ENCODE assay signal across 10 cellular contexts in genomic region chr4:85701881-85702321, GRCh38.
DNase-seq lines count a peak whose midpoint lies in the region; ATAC-seq lines count a peak whose summit lies in the region.
"Had no signal": no experiment of that assay in that cellular context is flagged by ENCODE, and none has a peak within 500 bp of the region (broad histone marks: within the 10 kb centered on the region; RNA-seq: fewer than 3 reads in every experiment).

No MANE protein-coding gene starts in this region.

- peak overlapping the region; percentile 33 to 81 (median 58) for H3K4me3 Mint-ChIP-seq in naive B cell
- H3K4me3 Mint-ChIP-seq: activated CD8-positive, alpha-beta T cell treated with anti-CD3 and anti-CD28 coated beads for 36 hours had no signal

- H3K9me3 Mint-ChIP-seq in naive B cell = peaks cover 0 to 36% (median 23%) of the 10 kb centered on the region in 7 donors
- H3K9me3 Mint-ChIP-seq: activated CD8-positive, alpha-beta T cell treated with anti-CD3 and anti-CD28 coated beads for 36 hours had no signal

- H3K27ac Mint-ChIP-seq in naive B cell = peak overlapping the region; percentile 88 to 96 (median 94)
- H3K27ac Mint-ChIP-seq: activated CD8-positive, alpha-beta T cell treated with anti-CD3 and anti-CD28 coated beads for 36 hours had no signal

- H3K4me1 Mint-ChIP-seq in naive B cell = peaks cover 60 to 76% (median 68%) of the 10 kb centered on the region in 3 donors

- ATAC-seq in GM18909 (IDR thresholded peaks at IDR 0.05; ENCODE audit: poor library complexity, unreplicated experiment) = peak; percentile 98
- ATAC-seq in HG02798 (IDR thresholded peaks at IDR 0.05; ENCODE audit: poor library complexity, unreplicated experiment) = peak; percentile 99
- ATAC-seq in naive B cell (ENCODE audit: low read depth in 2 of 2) = peak; percentile 92 to 93
- ATAC-seq: activated CD8-positive, alpha-beta T cell treated with anti-CD3 and anti-CD28 coated beads for 36 hours had no signal

- DNase-seq in NAMALWA (ENCODE audit: low spot score) (peak; percentile 86), naive B cell (peak; percentile 76), NCI-H1417 (lab: John Stamatoyannopoulos, UW) (no peak), GM19240 (ENCODE audit: insufficient read length, low spot score) (no peak), NCI-H1694 treated with DMSO at 0.1 percent for 48 hours (lab: John Stamatoyannopoulos, UW) (no peak), DMS79 (lab: John Stamatoyannopoulos, UW) (no peak)
- DNase-seq: activated CD8-positive, alpha-beta T cell treated with anti-CD3 and anti-CD28 coated beads for 36 hours; NCI-H2171 had no signal

- peaks cover 22 to 26% of the 10 kb centered on the region in 2 donors for H3K36me3 Mint-ChIP-seq in naive B cell

- no peaks in the 10 kb centered on the region for H3K27me3 Mint-ChIP-seq in naive B cell
- H3K27me3 Mint-ChIP-seq: activated CD8-positive, alpha-beta T cell treated with anti-CD3 and anti-CD28 coated beads for 36 hours had no signal

Comparison
In these comparisons a context has a peak if more than half of its experiments do, and no peak if none do; other contexts are left out.
1. DNase-seq: peak in NAMALWA (single experiment) and naive B cell (single experiment); none in NCI-H1417 (0 of 3), GM19240 (single experiment), NCI-H1694 treated with DMSO at 0.1 percent for 48 hours (single experiment) and DMS79 (single experiment).
2. Peak in every context shown above with its lines, with median percentiles within 50 percentile points of each other: ATAC-seq.